ENCODE assay signal across 10 cellular contexts in genomic region chr19:41862445-41862986, GRCh38. TPM values are rescaled to one million over a fixed set of nuclear protein-coding genes. Genes with fewer than 3 reads are reported as not detected.
DNase-seq lines count a peak whose midpoint lies in the region; ATAC-seq and TF ChIP-seq lines count a peak whose summit lies in the region.
"Had no signal": no experiment of that assay in that cellular context is flagged by ENCODE, and none has a peak within 500 bp of the region (broad histone marks: within the 10 kb centered on the region; RNA-seq: fewer than 3 reads in every experiment).

No MANE protein-coding gene starts in this region.

- H3K4me2 ChIP-seq in OCI-LY7 (ENCODE audit: low read length) (peak overlapping the region; percentile 98), trophoblast cell (ENCODE audit: low read length) (peak overlapping the region; percentile 69)

- H3K36me3 ChIP-seq in OCI-LY7 (ENCODE audit: insufficient read depth, low read length) (peaks cover 70% of the 10 kb centered on the region), duodenal mucosa (ENCODE audit: control insufficient read depth in 1 of 2, insufficient read depth in 2 of 2, low read length in 2 of 2) (peaks cover 42 to 48% of the 10 kb centered on the region in 2 donors), trophoblast cell (ENCODE audit: control insufficient read depth in 1 of 2, insufficient read depth in 2 of 2, low read length in 2 of 2) (peaks cover 55 to 63% of the 10 kb centered on the region in 2 experiments)

- peak overlapping the region; percentile 66 for H3K4ac ChIP-seq in trophoblast cell (ENCODE audit: low read depth, low read length)

- no peaks in the 10 kb centered on the region for H3K27me3 ChIP-seq in duodenal mucosa (ENCODE audit: control insufficient read depth in 1 of 2, insufficient read depth in 2 of 2, low read length in 2 of 2)
- H3K27me3 ChIP-seq in trophoblast cell (ENCODE audit: insufficient read depth, low read length), result no peaks in the 10 kb centered on the region

- peak overlapping the region; percentile 85 for H3K27ac ChIP-seq in OCI-LY7 (ENCODE audit: low read depth, low read length, poor library complexity, severe bottlenecking)
- no peak overlapping the region for H3K27ac ChIP-seq in duodenal mucosa (ENCODE audit: low read depth, low read length)
- H3K27ac ChIP-seq in trophoblast cell (ENCODE audit: low read depth, low read length), result no peak overlapping the region

- H2AK5ac ChIP-seq in trophoblast cell (ENCODE audit: low read length), result no peak overlapping the region

- H3K9me3 ChIP-seq in OCI-LY7 (ENCODE audit: low read length) (no peaks in the 10 kb centered on the region), duodenal mucosa (ENCODE audit: control insufficient read depth in 1 of 2, low read length in 2 of 2) (no peaks in the 10 kb centered on the region), trophoblast cell (ENCODE audit: insufficient read depth, low read depth, low read length) (no peaks in the 10 kb centered on the region)

- H4K8ac ChIP-seq in trophoblast cell (ENCODE audit: low read depth, low read length), result no peak overlapping the region

- ATAC-seq in GM19035 (IDR thresholded peaks at IDR 0.05; ENCODE audit: unreplicated experiment), result no peak

- H3K14ac ChIP-seq in trophoblast cell (ENCODE audit: low read length), result no peak overlapping the region

- CTCF ChIA-PET in OCI-LY7 (lab: Charles Lee; ENCODE audit: unreplicated experiment), result no interaction called here

- H2BK120ac ChIP-seq in trophoblast cell (ENCODE audit: insufficient read depth, low read length, poor library complexity), result no peak overlapping the region

- no peaks in the 10 kb centered on the region for H3K9me2 ChIP-seq in OCI-LY7 (ENCODE audit: insufficient read depth, low read length)

- in situ Hi-C loops in G401 (cut with HindIII; ENCODE audit: low sequenced_read_pairs), result no loop called here

- no peak overlapping the region for H4K91ac ChIP-seq in trophoblast cell (ENCODE audit: low read depth, low read length)

- TF ChIP-seq CTCF in GM12864 (IDR thresholded peaks at IDR 0.05; ENCODE audit: low read depth, low read length, missing control alignments) (no peak), OCI-LY7 (conservative IDR thresholded peaks at IDR 0.05; ENCODE audit: low read length) (no peak)

- intact Hi-C loops in OCI-LY7 (cut with micrococcal nuclease; ENCODE audit: unreplicated experiment), result loop anchor here (10.0 kb wide), 1 partner anchor 422 kb away; no protein-coding TSS in a partner anchor

- peaks cover 44% of the 10 kb centered on the region for H4K20me1 ChIP-seq in OCI-LY7 (ENCODE audit: insufficient read depth, low read length)

- H3K4me3 ChIP-seq in GM12864 (ENCODE audit: low read depth, low read length) (peak overlapping the region; percentile 68), OCI-LY7 (ENCODE audit: low read depth, low read length, poor library complexity, severe bottlenecking) (peak overlapping the region; percentile 96), duodenal mucosa (ENCODE audit: low read depth in 1 of 2, low read length in 2 of 2) (peak overlapping the region; percentile 16 to 96), trophoblast cell (ENCODE audit: low read depth, low read length) (no peak overlapping the region)

- H3K23ac ChIP-seq in trophoblast cell (ENCODE audit: low read length), result no peak overlapping the region

- H3K4me1 ChIP-seq in OCI-LY7 (ENCODE audit: insufficient read depth, low read length, poor library complexity, severe bottlenecking) (peaks cover 80% of the 10 kb centered on the region), duodenal mucosa (ENCODE audit: control insufficient read depth in 1 of 2, insufficient read depth in 2 of 2, low read length in 2 of 2) (peaks cover 49 to 66% of the 10 kb centered on the region in 2 donors), trophoblast cell (ENCODE audit: control insufficient read depth in 1 of 2, insufficient read depth in 2 of 2, low read length in 2 of 2) (peaks cover 6 to 11% of the 10 kb centered on the region in 2 experiments)

- H3K18ac ChIP-seq in trophoblast cell (ENCODE audit: low read length), result no peak overlapping the region

- no peak for DNase-seq in GM12864 (ENCODE audit: low read depth)
- no peak for DNase-seq in OCI-LY7 (ENCODE audit: low spot score)
- no peak for DNase-seq in trophoblast cell
- no peak for DNase-seq in G401 (ENCODE audit: low spot score)
- no peak for DNase-seq in stimulated activated CD4-positive, alpha-beta T cell treated with anti-CD3 and anti-CD28 coated beads, Interleukin-1b, Interleukin-23, amount 100 ng/mL, for 48 hours
- no peak for DNase-seq in mucosa of gallbladder (ENCODE audit: low spot score)
- DNase-seq: SW 1271 had no signal

- H3K9ac ChIP-seq in duodenal mucosa (ENCODE audit: low read depth in 1 of 2, low read length in 2 of 2) (peak overlapping the region; percentile 2 to 95), trophoblast cell (ENCODE audit: low read length) (peak overlapping the region; percentile 19)

- WGBS in trophoblast cell (ENCODE audit: extremely low coverage, insufficient coverage, insufficient read length), result no CpG with 5 or more reads among the region's 2 CpGs

- no peak overlapping the region for H4K12ac ChIP-seq in trophoblast cell (ENCODE audit: low read depth, low read length)

- POLR2A ChIA-PET in OCI-LY7 (lab: Charles Lee), result interaction anchor here (0.6 to 0.7 kb wide), 2 partner anchors 10 to 12 kb away, joined by 3 to 4 read pairs; no protein-coding TSS in a partner anchor

- peaks cover 12% of the 10 kb centered on the region for H3K79me1 ChIP-seq in trophoblast cell (ENCODE audit: low read length)

- BruUV-seq in OCI-LY7 (replicated peaks; lab: Mats Ljungman, UMichigan), result no TSS peak

- no peak overlapping the region for H2BK12ac ChIP-seq in trophoblast cell (ENCODE audit: low read length)

- H2BK5ac ChIP-seq in trophoblast cell (ENCODE audit: low read depth, low read length, poor library complexity), result no peak overlapping the region

- H3K79me2 ChIP-seq in OCI-LY7 (ENCODE audit: insufficient read depth, low read depth, low read length) (peaks cover 72% of the 10 kb centered on the region), trophoblast cell (ENCODE audit: control insufficient read depth, insufficient read depth, low read length, poor library complexity) (peaks cover 20% of the 10 kb centered on the region)

- H2AFZ ChIP-seq in OCI-LY7 (ENCODE audit: low read length), result no peak overlapping the region
- H2AFZ ChIP-seq in trophoblast cell (ENCODE audit: insufficient read depth, low read length, poor library complexity), result no peak overlapping the region

RNA-seq across cellular contexts. Expression of gene RPS19, which starts 2.5 kb away (rescaled TPM):
- total RNA-seq in OCI-LY7 (2014; rRNA removed; shearing (Covaris generic)), result 4,018 and 4,414 TPM in 2 replicates
- total RNA-seq in OCI-LY7 (2022) (3,803 and 3,902 TPM in 2 replicates), mucosa of gallbladder (1,211 TPM)
- polyA plus RNA-seq in trophoblast cell (2013), result 2,902 and 2,904 TPM in 2 replicates
- total RNA-seq in G401 (2014; rRNA removed; shearing (Covaris generic)), result 3,257 and 3,896 TPM in 2 replicates

RNA-seq across cellular contexts. Expression of gene CD79A, which starts 14.6 kb away (rescaled TPM):
- 848 and 1,195 TPM in 2 replicates for total RNA-seq in OCI-LY7 (2014; rRNA removed; shearing (Covaris generic))
- total RNA-seq in OCI-LY7 (2022) (896 and 1,094 TPM in 2 replicates), mucosa of gallbladder (0.32 TPM)
- 0.17 and 0.31 TPM in 2 replicates for polyA plus RNA-seq in trophoblast cell (2013)
- 1.0 and 1.4 TPM in 2 replicates for total RNA-seq in G401 (2014; rRNA removed; shearing (Covaris generic))

RNA-seq across cellular contexts. Expression of gene DMRTC2, which starts 17.7 kb away (rescaled TPM):
- total RNA-seq in OCI-LY7 (2014; rRNA removed; shearing (Covaris generic)), result not detected in 2 replicates
- total RNA-seq in OCI-LY7 (2022), result not detected in 2 replicates
- not detected in 2 replicates for polyA plus RNA-seq in trophoblast cell (2013)
- not detected in 2 replicates for total RNA-seq in G401 (2014; rRNA removed; shearing (Covaris generic))
- not detected for total RNA-seq in mucosa of gallbladder
- total RNA-seq: aorta had no signal
- polyA plus RNA-seq: aorta had no signal

RNA-seq across cellular contexts. Expression of gene LYPD4, which starts 18.0 kb away (rescaled TPM):
- not detected in 2 replicates for total RNA-seq in OCI-LY7 (2014; rRNA removed; shearing (Covaris generic))
- not detected in 2 replicates for total RNA-seq in OCI-LY7 (2022)
- not detected in 2 replicates for polyA plus RNA-seq in trophoblast cell (2013)
- total RNA-seq in G401 (2014; rRNA removed; shearing (Covaris generic)), result not detected in 2 replicates
- not detected for total RNA-seq in mucosa of gallbladder
- total RNA-seq: aorta had no signal
- polyA plus RNA-seq: aorta had no signal

RNA-seq across cellular contexts. Expression of gene ARHGEF1, which starts 20.5 kb away (rescaled TPM):
- total RNA-seq in OCI-LY7 (2014; rRNA removed; shearing (Covaris generic)), result 74.9 and 96.9 TPM in 2 replicates
- 297 and 318 TPM in 2 replicates for total RNA-seq in OCI-LY7 (2022)
- 65.5 and 67.8 TPM in 2 replicates for polyA plus RNA-seq in trophoblast cell (2013)
- total RNA-seq in G401 (2014; rRNA removed; shearing (Covaris generic)), result 33.0 and 43.6 TPM in 2 replicates
- 115 TPM for total RNA-seq in mucosa of gallbladder

Comparison
In these comparisons a context has a peak if more than half of its experiments do, and no peak if none do; other contexts are left out.
1. RNA of gene CD79A, which starts 14.6 kb away (total RNA-seq): 848 to 1,195 TPM in OCI-LY7; 1.0 to 1.4 TPM in G401 and 0.32 TPM in mucosa of gallbladder (single experiment); every median in the first group is over 100 times any median in the second.